In genomic region chr3:118714800-118715199, GRCh38 we compare ENCODE assay signal across 18 cellular contexts.
DNase-seq lines count a peak whose midpoint lies in the region; ATAC-seq, FAIRE-seq and TF ChIP-seq lines count a peak whose summit lies in the region.
"Had no signal": no experiment of that assay in that cellular context is flagged by ENCODE, and none has a peak within 500 bp of the region (broad histone marks: within the 10 kb centered on the region; RNA-seq: fewer than 3 reads in every experiment).

No MANE protein-coding gene starts in this region.

- no peak overlapping the region for H2AFZ ChIP-seq in HepG2 (ENCODE audit: low read length)
- H2AFZ ChIP-seq: GM23338 had no signal

- in situ Hi-C loops in HepG2 (cut with HindIII; ENCODE audit: extremely low pct_ligation_motif_present, low pct_unique_long_range_greater_than_20kb) = no loop called here

- H3K36me3 ChIP-seq in kidney (ENCODE audit: control insufficient read depth in 1 of 2, insufficient read depth in 2 of 2, low read length in 2 of 2) = no peaks in the 10 kb centered on the region
- H3K36me3 ChIP-seq in HepG2 (replicated peaks in 1 of 2; ENCODE audit: control insufficient read depth in 1 of 2, insufficient read depth in 2 of 2, low read length in 2 of 2) = no peaks in the 10 kb centered on the region

- no peak overlapping the region for H3K4me3 ChIP-seq in kidney (ENCODE audit: low read length in 2 of 2)
- no peak overlapping the region for H3K4me3 ChIP-seq in HepG2 (replicated peaks in 1 of 3; ENCODE audit: insufficient read depth in 1 of 3, low read depth in 2 of 3, low read length in 3 of 3)
- peak overlapping the region; percentile 4 for H3K4me3 ChIP-seq in mononuclear cell (ENCODE audit: low read length)
- H3K4me3 ChIP-seq: GM23338 had no signal

- H3K9ac ChIP-seq in kidney (ENCODE audit: low read length in 2 of 2) = no peak overlapping the region
- no peak overlapping the region for H3K9ac ChIP-seq in HepG2 (ENCODE audit: insufficient read depth, low read depth, low read length)

- no peaks in the 10 kb centered on the region for H3K4me1 ChIP-seq in kidney (ENCODE audit: control insufficient read depth in 1 of 2, insufficient read depth in 1 of 2, low read depth in 1 of 2, low read length in 2 of 2)
- peaks cover 19% of the 10 kb centered on the region for H3K4me1 ChIP-seq in HepG2 (ENCODE audit: insufficient read depth, low read length)
- no peaks in the 10 kb centered on the region for H3K4me1 ChIP-seq in mononuclear cell (ENCODE audit: insufficient read depth, low read length)

- TF ChIP-seq POLR2A in HepG2 (IDR thresholded peaks at IDR 0.05; ENCODE audit: insufficient read depth in 1 of 2, low read depth in 2 of 2, low read length in 2 of 2) = no peak

- H4K20me1 ChIP-seq in HepG2 (ENCODE audit: insufficient read depth, low read length) = no peaks in the 10 kb centered on the region

- H3K9me3 ChIP-seq in kidney (ENCODE audit: control insufficient read depth in 1 of 2, low read length in 2 of 2) (no peaks in the 10 kb centered on the region), HepG2 (ENCODE audit: low read length) (no peaks in the 10 kb centered on the region), mononuclear cell (ENCODE audit: low read depth, low read length) (no peaks in the 10 kb centered on the region)

- no peak for TF ChIP-seq EP300 in HepG2 (IDR thresholded peaks at IDR 0.05; ENCODE audit: low read depth in 2 of 2, low read length in 2 of 2)
- TF ChIP-seq EP300 in HepG2 (CRISPR knock-in tag; IDR thresholded peaks at IDR 0.05; ENCODE audit: borderline replicate concordance) = no peak

- H3K27me3 ChIP-seq in HepG2 (ENCODE audit: control insufficient read depth in 1 of 2, insufficient read depth in 2 of 2, low read length in 2 of 2) = no peaks in the 10 kb centered on the region
- H3K27me3 ChIP-seq in mononuclear cell (ENCODE audit: insufficient read depth, low read length) = no peaks in the 10 kb centered on the region

- 5% methylated on average over 2 of the region's 2 CpGs for WGBS in HepG2 (ENCODE audit: low lambda C conversion rate)

- FAIRE-seq in kidney (lab: Jason Lieb, UNC) (no peak), HepG2 (lab: Jason Lieb, UNC) (no peak)
- FAIRE-seq: GM12891, GM18507 had no signal

- TF ChIP-seq CTCF in kidney (IDR thresholded peaks at IDR 0.05; ENCODE audit: borderline replicate concordance, extremely low read depth, insufficient read depth) (no peak), HepG2 (CRISPR knock-in tag; IDR thresholded peaks at IDR 0.05) (no peak)

- no peak; the same call in 2 of the 3 replicates for ATAC-seq in HepG2
- no peak for ATAC-seq in stimulated activated naive CD8-positive, alpha-beta T cell treated with anti-CD3 and anti-CD28 coated beads, Interleukin-15, Interleukin-2, amounts not matched to agents 100 U/mL and 50 U/mL, for 24 hours
- no peak for ATAC-seq in HG03159 (IDR thresholded peaks at IDR 0.05; ENCODE audit: unreplicated experiment)
- ATAC-seq: GM23338, HCT116 had no signal

- CTCF ChIA-PET in HepG2 (lab: Yijun Ruan, JAX; ENCODE audit: low intra/inter-chr PET ratio, low total read pairs) = no interaction called here

- no peak for TF ChIP-seq RAD21 in HepG2 (CRISPR knock-in tag; IDR thresholded peaks at IDR 0.05)

- intact Hi-C loops in kidney (cut with DNase I) = no loop called here
- intact Hi-C loops in HepG2 (cut with micrococcal nuclease; ENCODE audit: unreplicated experiment) = no loop called here

- no TSS peak for BruUV-seq in HepG2 (replicated peaks; lab: Mats Ljungman, UMichigan)

- POLR2A ChIA-PET in HepG2 (lab: Yijun Ruan, JAX) = no interaction called here

- no peak overlapping the region for H3K27ac ChIP-seq in kidney (ENCODE audit: low read depth in 2 of 2, low read length in 2 of 2)
- H3K27ac ChIP-seq in HepG2 (ENCODE audit: extremely low read length, insufficient read depth, low read length) = no peak overlapping the region

- peak; percentile 5 for DNase-seq in kidney
- peak; percentile 7 for DNase-seq in HepG2 (ENCODE audit: low spot score)
- no peak for DNase-seq in cerebellum (ENCODE audit: low spot score)
- no peak for DNase-seq in stimulated activated naive CD8-positive, alpha-beta T cell treated with anti-CD3 and anti-CD28 coated beads, Interleukin-15, Interleukin-2, amounts not matched to agents 100 U/mL and 50 U/mL, for 24 hours
- DNase-seq: C1 segment of cervical spinal cord; Calu3; CD4-positive, alpha-beta memory T cell; COR-L47; DMS53; DMS79 treated with DMSO at 0.1 percent for 48 hours; GF-D8; H9 had no signal

- H3K79me2 ChIP-seq in HepG2 (ENCODE audit: insufficient read depth, low read length) = no peaks in the 10 kb centered on the region

- no peak overlapping the region for H3K4me2 ChIP-seq in HepG2 (ENCODE audit: low read depth, low read length)
- H3K4me2 ChIP-seq: GM23338 had no signal

TF ChIP-seq in HepG2, 621 proteins besides CTCF, POLR2A, EP300 and RAD21:
- TF ChIP-seq HNF4A (CRISPR knock-in tag; IDR thresholded peaks at IDR 0.05) (peak; percentile 64), HNF4G (IDR thresholded peaks at IDR 0.05; ENCODE audit: borderline replicate concordance, low read depth, low read length) (0 out of 2 replicates have a peak, but pooled peaks have one; percentile 23), HNF4G (CRISPR knock-in tag; IDR thresholded peaks at IDR 0.05; ENCODE audit: borderline replicate concordance, low read depth) (no peak), FOXO4 (CRISPR knock-in tag; conservative IDR thresholded peaks at IDR 0.05) (no peak)

Comparison
In these comparisons a context has a peak if more than half of its experiments do, and no peak if none do; other contexts are left out.
1. DNase-seq: peak in kidney (single experiment) and HepG2 (single experiment); none in cerebellum (single experiment) and stimulated activated naive CD8-positive, alpha-beta T cell treated with anti-CD3 and anti-CD28 coated beads, Interleukin-15, Interleukin-2, amounts not matched to agents 100 U/mL and 50 U/mL, for 24 hours (single experiment).